9 cellular contexts compared by ENCODE assay signal in the genomic region with DNA sequence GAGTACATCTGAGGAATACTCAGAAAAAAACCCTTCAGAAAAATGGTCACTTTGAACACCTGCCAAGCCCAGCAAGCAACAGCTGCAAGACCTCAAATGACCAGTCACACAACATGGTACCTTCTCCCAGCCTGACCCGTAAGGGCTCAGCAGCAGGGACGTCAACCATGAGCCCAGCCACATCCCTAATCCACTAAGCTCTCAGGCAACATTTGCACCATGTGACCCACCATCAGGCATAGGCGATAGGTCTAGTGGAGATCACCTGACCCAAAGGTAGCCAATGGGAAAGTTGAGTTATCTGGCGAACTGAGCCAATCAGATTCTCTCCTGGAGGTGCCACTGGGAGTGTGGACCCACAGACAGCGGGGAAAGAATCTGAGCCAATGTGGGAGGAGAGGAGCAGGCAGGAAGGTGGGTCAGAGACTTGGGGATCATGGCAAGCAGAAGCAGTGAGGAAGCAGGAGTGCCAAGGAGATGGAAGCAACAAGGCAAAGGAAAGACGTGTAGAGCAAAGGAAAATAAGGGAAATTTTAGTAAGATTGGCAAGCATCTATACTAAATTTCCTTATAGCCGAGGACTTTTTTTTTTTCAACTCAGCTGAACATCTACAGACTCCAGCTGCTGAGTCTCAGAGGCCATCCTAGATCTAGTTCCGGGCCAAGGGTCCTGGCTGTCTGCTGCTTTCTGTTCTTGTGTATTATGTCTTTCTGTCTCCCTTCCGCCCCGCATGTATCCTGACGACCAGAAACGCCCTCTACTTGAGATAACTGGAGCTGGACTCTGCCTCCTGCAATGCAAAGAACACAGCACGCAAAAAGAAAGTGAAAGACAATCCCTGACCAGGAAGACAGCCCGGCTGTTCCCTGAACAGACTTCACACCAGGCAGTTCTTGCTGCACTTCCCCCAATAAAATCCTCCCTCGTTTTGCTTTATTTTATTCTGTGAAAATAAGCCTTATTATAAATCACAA. TPM values are rescaled to one million over a fixed set of nuclear protein-coding genes. Genes with fewer than 3 reads are reported as not detected.
A peak's percentile ranks its signal among the peaks of the same experiment; 100 is the strongest.
DNase-seq lines count a peak whose midpoint lies in the region; ATAC-seq and TF ChIP-seq lines count a peak whose summit lies in the region.
"Had no signal": no experiment of that assay in that cellular context is flagged by ENCODE, and none has a peak within 500 bp of the region (broad histone marks: within the 10 kb centered on the region; RNA-seq: fewer than 3 reads in every experiment).

No MANE protein-coding gene starts in this region.

- in situ Hi-C loops in astrocyte of the spinal cord (cut with HindIII; ENCODE audit: low sequenced_read_pairs), result no loop called here

- intact Hi-C loops in Right ventricle myocardium inferior (cut with DNase I) (loop anchor here (2.0 kb wide), 1 partner anchor 37 kb away; no protein-coding TSS in a partner anchor), cardiac septum (cut with DNase I) (no loop called here)

- no peak for DNase-seq in Right ventricle myocardium inferior (ENCODE audit: missing footprints)
- DNase-seq in cardiac septum (ENCODE audit: low spot score), result no peak
- peak; percentile 90 for DNase-seq in MV-4-11 (lab: John Stamatoyannopoulos, UW)
- DNase-seq in astrocyte of the spinal cord (ENCODE audit: low read depth, low spot score), result peak; percentile 80
- DNase-seq in left kidney (ENCODE audit: low read depth, low spot score), result peak; percentile 85
- DNase-seq in stimulated activated naive CD4-positive, alpha-beta T cell treated with Interleukin-2 at 50 U/mL for 16 hours (lab: John Stamatoyannopoulos, UW), result peak; percentile 6
- no peak for DNase-seq in effector CD4-positive, alpha-beta T cell

- no peak overlapping the region for H3K4me3 ChIP-seq in astrocyte of the spinal cord (ENCODE audit: low read depth, low read length)

- ATAC-seq in Right ventricle myocardium inferior, result peak; percentile 80
- ATAC-seq in HG03175 (IDR thresholded peaks at IDR 0.05; ENCODE audit: unreplicated experiment), result no peak

- peak; percentile 15 for TF ChIP-seq CTCF in astrocyte of the spinal cord (IDR thresholded peaks at IDR 0.05; ENCODE audit: low read depth, low read length)

RNA-seq across cellular contexts. Expression of a gene that starts 11.0 kb away (rescaled TPM):
- 0.92 TPM for total RNA-seq in Right ventricle myocardium inferior
- not detected for total RNA-seq in cardiac septum
- total RNA-seq: glomerular endothelial cell had no signal

RNA-seq across cellular contexts. Expression of a gene that starts 37.6 kb away (rescaled TPM):
- 36.1 TPM for total RNA-seq in Right ventricle myocardium inferior
- 6.9 TPM for total RNA-seq in cardiac septum

RNA-seq across cellular contexts. Expression of a gene that starts 40.1 kb away (rescaled TPM):
- total RNA-seq in Right ventricle myocardium inferior, result 200 TPM
- total RNA-seq in cardiac septum, result 109 TPM

Comparison
In these comparisons a context has a peak if more than half of its experiments do, and no peak if none do; other contexts are left out.
1. DNase-seq: peak in MV-4-11 (single experiment), astrocyte of the spinal cord (single experiment), left kidney (single experiment) and stimulated activated naive CD4-positive, alpha-beta T cell treated with Interleukin-2 at 50 U/mL for 16 hours (single experiment); none in Right ventricle myocardium inferior (single experiment), cardiac septum (single experiment) and effector CD4-positive, alpha-beta T cell (single experiment).